Comparison of ENCODE assay signal across 17 cellular contexts in the genomic region with DNA sequence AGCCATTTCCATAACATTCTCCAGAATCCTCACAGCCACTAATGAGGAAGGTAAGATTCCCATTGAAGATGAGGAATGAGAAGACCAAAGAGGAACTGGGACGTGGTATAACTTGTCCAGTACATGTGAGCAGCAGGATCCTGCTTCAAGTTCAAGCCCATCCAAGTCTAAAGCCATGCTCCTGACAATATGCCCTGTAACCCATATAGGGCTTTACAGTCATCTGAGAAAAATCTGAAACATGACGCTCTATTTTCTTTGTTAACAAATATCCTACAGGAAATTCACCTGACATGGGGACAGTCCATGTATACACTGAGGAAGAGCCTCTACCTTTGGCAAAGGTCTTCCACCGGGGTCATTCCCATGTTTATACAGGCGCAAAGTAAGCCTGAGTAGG.
"Had no signal": no experiment of that assay in that cellular context is flagged by ENCODE, and none has a peak within 500 bp of the region (broad histone marks: within the 10 kb centered on the region; RNA-seq: fewer than 3 reads in every experiment).

No MANE protein-coding gene starts in this region.

- DNase-seq: activated CD8-positive, alpha-beta T cell treated with anti-CD3 and anti-CD28 coated beads for 36 hours; activated naive CD4-positive, alpha-beta T cell treated with anti-CD3 and anti-CD28 coated beads, Interleukin-2, amount 10 ng/mL, durations not matched to agents 7 days and 5 days; activated T-cell treated with anti-CD3 and anti-CD28 coated beads, Interleukin-2, amount 50 U/mL, for 1 hour; adrenal gland; effector CD8-positive, alpha-beta T cell; mesenchymal stem cell; mucosa of descending colon; naive thymus-derived CD4-positive, alpha-beta T cell; stimulated activated CD4-positive, alpha-beta T cell treated with anti-CD3 and anti-CD28 coated beads, Interleukin-12 subunit alpha, Interleukin-12 subunit beta, amount 100 ng/mL, for 4 hours; stimulated activated CD4-positive, alpha-beta T cell treated with anti-CD3 and anti-CD28 coated beads, Interleukin-1b, Interleukin-23, amount 100 ng/mL, for 48 hours; stimulated activated CD8-positive, alpha-beta memory T cell treated with anti-CD3 and anti-CD28 coated beads, Interleukin-4, amount 100 ng/mL, for 48 hours; stimulated activated naive CD4-positive, alpha-beta T cell; SW 1271; T-helper 2 cell; thyroid gland had no signal

- H3K27me3 ChIP-seq: adrenal gland, cardiac muscle cell, thyroid gland had no signal

- H3K4me3 ChIP-seq: adrenal gland, cardiac muscle cell, mucosa of descending colon, thyroid gland had no signal

- H3K36me3 ChIP-seq: adrenal gland, cardiac muscle cell, thyroid gland had no signal

- H3K9me3 ChIP-seq: adrenal gland, mucosa of descending colon, thyroid gland had no signal

- H3K27ac ChIP-seq: adrenal gland, cardiac muscle cell, thyroid gland had no signal

- ATAC-seq: activated CD8-positive, alpha-beta T cell treated with anti-CD3 and anti-CD28 coated beads for 36 hours; activated T-helper 17 cell treated with anti-CD3 and anti-CD28 coated beads, Interleukin-2, amount 50 U/mL, for 72 hours; mucosa of descending colon; naive thymus-derived CD4-positive, alpha-beta T cell had no signal
